Comparison of ENCODE assay signal across 28 cellular contexts in the genomic region with DNA sequence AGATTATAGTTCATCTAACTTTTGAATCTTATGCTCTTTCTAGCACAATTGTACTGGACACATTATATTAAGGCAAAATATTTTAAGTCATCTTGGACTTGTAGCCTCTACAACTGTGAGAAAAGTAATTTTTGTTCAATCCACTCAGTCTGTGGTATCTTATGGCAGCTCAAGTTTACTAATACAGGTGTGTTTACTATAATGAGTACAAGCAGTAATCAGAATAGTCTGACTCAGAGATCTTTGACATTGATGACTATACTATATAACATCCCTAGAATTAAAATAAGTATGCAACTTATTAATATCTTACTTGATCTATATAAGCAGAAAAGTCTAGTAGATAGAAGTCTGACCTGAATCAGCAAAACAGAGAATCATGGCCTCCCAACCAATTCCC. TPM values are rescaled to one million over a fixed set of nuclear protein-coding genes. Genes with fewer than 3 reads are reported as not detected.
DNase-seq lines count a peak whose midpoint lies in the region; ATAC-seq, FAIRE-seq and TF ChIP-seq lines count a peak whose summit lies in the region.
"Had no signal": no experiment of that assay in that cellular context is flagged by ENCODE, and none has a peak within 500 bp of the region (broad histone marks: within the 10 kb centered on the region; RNA-seq: fewer than 3 reads in every experiment).

No MANE protein-coding gene starts in this region.

- no peaks in the 10 kb centered on the region for H3K9me3 Mint-ChIP-seq in GM23338
- H3K9me3 Mint-ChIP-seq in natural killer cell treated with Interleukin-12 subunit alpha and Interleukin-12 subunit beta and Interleukin-15 and Interleukin-18, amount 100 ng/mL, for 72 hours = no peaks in the 10 kb centered on the region
- H3K9me3 Mint-ChIP-seq: CD8-positive, alpha-beta T cell had no signal

- in situ Hi-C loops in K562 (cut with MboI) = no loop called here

- H3K4me3 ChIP-seq in GM23338 = peak overlapping the region; percentile 75
- H3K4me3 ChIP-seq in HUES48 (ENCODE audit: low read depth, low read length) = peak overlapping the region; percentile 78; the same call in 1 of the 2 replicates
- H3K4me3 ChIP-seq in K562 = no peak overlapping the region
- no peak overlapping the region for H3K4me3 ChIP-seq in gastroesophageal sphincter
- H3K4me3 ChIP-seq: GM12878, SJSA1 had no signal

- H3F3A ChIP-seq in GM23338 (replicated peaks; ENCODE audit: low read depth) = peaks cover 3% of the 10 kb centered on the region; the same call in 1 of the 2 replicates

- H3K4me2 ChIP-seq in GM23338 (peak overlapping the region; percentile 85), K562 (ENCODE audit: insufficient read depth, low read length) (peak overlapping the region; percentile 64; the same call in 1 of the 2 replicates)

- no peaks in the 10 kb centered on the region for H3K36me3 ChIP-seq in GM23338 (ENCODE audit: insufficient read depth)
- H3K36me3 ChIP-seq in HUES48 (ENCODE audit: control insufficient read depth, insufficient read depth, low read length) = no peaks in the 10 kb centered on the region
- H3K36me3 ChIP-seq in K562 (ENCODE audit: control insufficient read depth, insufficient read depth, low read length) = no peaks in the 10 kb centered on the region
- no peaks in the 10 kb centered on the region for H3K36me3 ChIP-seq in gastroesophageal sphincter
- H3K36me3 ChIP-seq: SJSA1 had no signal

- no peaks in the 10 kb centered on the region for H3K36me3 Mint-ChIP-seq in GM23338 (ENCODE audit: low read depth)
- H3K36me3 Mint-ChIP-seq in natural killer cell treated with Interleukin-12 subunit alpha and Interleukin-12 subunit beta and Interleukin-15 and Interleukin-18, amount 100 ng/mL, for 72 hours = peaks cover 8% of the 10 kb centered on the region
- H3K36me3 Mint-ChIP-seq: CD8-positive, alpha-beta T cell; IgD-negative memory B cell had no signal

- no peaks in the 10 kb centered on the region for H3K9me2 ChIP-seq in GM23338 (ENCODE audit: insufficient read depth)

- no TSS peak for BruUV-seq in K562 (replicated peaks; lab: Mats Ljungman, UMichigan)

- no peak overlapping the region for H3K27ac Mint-ChIP-seq in GM23338
- peak overlapping the region in 1 of 2 donors; percentile 30 for H3K27ac Mint-ChIP-seq in natural killer cell treated with Interleukin-12 subunit alpha and Interleukin-12 subunit beta and Interleukin-15 and Interleukin-18, amount 100 ng/mL, for 72 hours
- H3K27ac Mint-ChIP-seq: B cell; CD8-positive, alpha-beta T cell; IgD-negative memory B cell had no signal

- H3K27me3 ChIP-seq in GM23338 (ENCODE audit: insufficient read depth) = peaks cover 19% of the 10 kb centered on the region; the same call in 1 of the 2 replicates
- peaks cover 13% of the 10 kb centered on the region for H3K27me3 ChIP-seq in HUES48 (ENCODE audit: control insufficient read depth, insufficient read depth, low read length)
- H3K27me3 ChIP-seq in K562 (ENCODE audit: control insufficient read depth in 2 of 2, insufficient read depth in 2 of 2, low read length in 2 of 2) = no peaks in the 10 kb centered on the region
- peaks cover 82% of the 10 kb centered on the region for H3K27me3 ChIP-seq in gastroesophageal sphincter
- H3K27me3 ChIP-seq: SJSA1 had no signal

- H3K79me2 ChIP-seq in GM23338 (replicated peaks; ENCODE audit: insufficient read depth) = no peaks in the 10 kb centered on the region
- H3K79me2 ChIP-seq in K562 (ENCODE audit: control insufficient read depth, insufficient read depth, low read length) = no peaks in the 10 kb centered on the region

- no peak for TF ChIP-seq POLR2A in K562 (conservative IDR thresholded peaks at IDR 0.05)
- no peak for TF ChIP-seq POLR2A in gastroesophageal sphincter (IDR thresholded peaks at IDR 0.05)

- peaks cover 16% of the 10 kb centered on the region for H3K27me3 Mint-ChIP-seq in GM23338 (ENCODE audit: insufficient read depth, low read depth, poor library complexity)
- peaks cover 0 to 9% of the 10 kb centered on the region in 2 donors for H3K27me3 Mint-ChIP-seq in natural killer cell treated with Interleukin-12 subunit alpha and Interleukin-12 subunit beta and Interleukin-15 and Interleukin-18, amount 100 ng/mL, for 72 hours

- CTCF ChIA-PET in K562 (lab: Yijun Ruan, JAX; ENCODE audit: low intra/inter-chr PET ratio) = interaction anchor here (0.6 kb wide), 1 partner anchor 18 kb away, joined by 3 read pairs; no protein-coding TSS in a partner anchor

- no peak for TF ChIP-seq EP300 in K562 (IDR thresholded peaks at IDR 0.05; ENCODE audit: low read length)
- TF ChIP-seq EP300 in gastroesophageal sphincter (IDR thresholded peaks at IDR 0.05) = no peak

- H3K9me3 ChIP-seq in HUES48 (ENCODE audit: control insufficient read depth, insufficient read depth, low read length) = no peaks in the 10 kb centered on the region
- H3K9me3 ChIP-seq in K562 (replicated peaks; ENCODE audit: control insufficient read depth, insufficient read depth, low read depth, low read length) = no peaks in the 10 kb centered on the region
- H3K9me3 ChIP-seq in gastroesophageal sphincter = no peaks in the 10 kb centered on the region

- no peak for DNase-seq in GM23338 (ENCODE audit: low spot score)
- no peak for DNase-seq in K562 (ENCODE audit: extremely low read depth in 1 of 4, low spot score in 3 of 4)
- DNase-seq in natural killer cell treated with Interleukin-12 subunit alpha and Interleukin-12 subunit beta and Interleukin-15 and Interleukin-18, amount 100 ng/mL, for 72 hours (ENCODE audit: low spot score) = no peak
- DNase-seq in NCI-H1417 treated with DMSO at 0.1 percent for 48 hours (lab: John Stamatoyannopoulos, UW) = no peak
- DNase-seq: CD8-positive, alpha-beta T cell; DMS 273 treated with DMSO at 0.1 percent for 48 hours; DMS79; EL; GDM1; NCI-H1092; NCI-H1436; NCI-H187; NCI-H2081 treated with DMSO at 0.1 percent for 48 hours; NCI-H2171; NCI-H226; NCI-H510A; NCI-H69; Right ventricle myocardium superior; RPMI8226 had no signal

- no peaks in the 10 kb centered on the region for H3K9me1 ChIP-seq in K562 (ENCODE audit: control insufficient read depth, insufficient read depth, low read length)

- H3K4me1 ChIP-seq in GM23338 (ENCODE audit: insufficient read depth) (peaks cover 14% of the 10 kb centered on the region), HUES48 (ENCODE audit: control insufficient read depth, insufficient read depth, low read length) (peaks cover 6% of the 10 kb centered on the region; the same call in 1 of the 2 replicates), K562 (replicated peaks in 1 of 2; ENCODE audit: control insufficient read depth in 2 of 2, insufficient read depth in 2 of 2, low read length in 2 of 2) (peaks cover 6 to 8% of the 10 kb centered on the region in 2 experiments; a peak in 3 of 5 replicates), gastroesophageal sphincter (no peaks in the 10 kb centered on the region)
- H3K4me1 ChIP-seq: SJSA1 had no signal

- H3K4me1 Mint-ChIP-seq in GM23338 = peaks cover 15% of the 10 kb centered on the region; the same call in 2 of the 3 replicates
- H3K4me1 Mint-ChIP-seq in natural killer cell treated with Interleukin-12 subunit alpha and Interleukin-12 subunit beta and Interleukin-15 and Interleukin-18, amount 100 ng/mL, for 72 hours (ENCODE audit: low read depth in 2 of 2) = peaks cover 21 to 26% of the 10 kb centered on the region in 2 donors

- POLR2A ChIA-PET in K562 (lab: Yijun Ruan, JAX) = interaction anchor here (0.7 to 2.2 kb wide), 9 partner anchors 11 to 630 kb away, joined by 3 to 9 read pairs (median 4); no protein-coding TSS in a partner anchor

- intact Hi-C loops in K562 (cut with micrococcal nuclease) = no loop called here

- peak overlapping the region; percentile 85; the same call in 1 of the 3 replicates for H3K4me3 Mint-ChIP-seq in GM23338
- peak overlapping the region; percentile 74 for H3K4me3 Mint-ChIP-seq in natural killer cell treated with Interleukin-12 subunit alpha and Interleukin-12 subunit beta and Interleukin-15 and Interleukin-18, amount 100 ng/mL, for 72 hours
- H3K4me3 Mint-ChIP-seq: B cell; CD8-positive, alpha-beta T cell had no signal

- H3K27ac ChIP-seq in GM23338 (ENCODE audit: low read depth) = no peak overlapping the region
- no peak overlapping the region for H3K27ac ChIP-seq in HUES48 (ENCODE audit: low read depth, low read length)
- no peak overlapping the region for H3K27ac ChIP-seq in K562 (ENCODE audit: extremely low read depth, low read depth, low read length)
- H3K27ac ChIP-seq in gastroesophageal sphincter = no peak overlapping the region
- H3K27ac ChIP-seq: C4-2B, SJSA1 had no signal

- FAIRE-seq in K562 (lab: Jason Lieb, UNC) = no peak
- FAIRE-seq: GM12878 had no signal

- no peak for TF ChIP-seq RAD21 in K562 (CRISPR knock-in tag; conservative IDR thresholded peaks at IDR 0.05 in 1 of 2, IDR thresholded peaks at IDR 0.05 in 1 of 2)

- ATAC-seq in GM23338 (no peak), K562 (no peak), gastroesophageal sphincter (no peak), GM18520 (IDR thresholded peaks at IDR 0.05; ENCODE audit: unreplicated experiment) (no peak)
- ATAC-seq in natural killer cell treated with Interleukin-12 subunit alpha and Interleukin-12 subunit beta and Interleukin-15 and Interleukin-18, amount 100 ng/mL, for 72 hours = peak in 1 of 2 donors; percentile 28
- ATAC-seq: HCT116 had no signal

- TF ChIP-seq CTCF in GM23338 (conservative IDR thresholded peaks at IDR 0.05; ENCODE audit: low read depth in 2 of 2) (no peak), K562 (IDR thresholded peaks at IDR 0.05 in 2 of 3, conservative IDR thresholded peaks at IDR 0.05 in 1 of 3; ENCODE audit: insufficient read depth in 2 of 3, low read depth in 1 of 3, low read length in 3 of 3) (no peak), gastroesophageal sphincter (IDR thresholded peaks at IDR 0.05) (no peak)

- H3K9ac ChIP-seq in HUES48 (ENCODE audit: low read depth, low read length) (no peak overlapping the region), K562 (ENCODE audit: insufficient read depth in 1 of 2, low read depth in 2 of 2, low read length in 2 of 2) (peak overlapping the region in 1 of 2 experiments; percentile 41; a peak in 1 of 4 replicates)

- H2AFZ ChIP-seq in GM23338 (no peak overlapping the region), K562 (ENCODE audit: low read depth, low read length) (peak overlapping the region; percentile 84)

- H4K20me1 ChIP-seq in GM23338 (replicated peaks; ENCODE audit: insufficient read depth) (no peaks in the 10 kb centered on the region), K562 (replicated peaks; ENCODE audit: control insufficient read depth, insufficient read depth, low read length) (no peaks in the 10 kb centered on the region)

RNA-seq across cellular contexts. Expression of gene PRSS16, which starts 40.7 kb away (rescaled TPM):
- 11.8 and 13.8 TPM in 2 replicates for total RNA-seq in GM23338 (2014; rRNA removed; shearing (Covaris generic))
- polyA plus RNA-seq in GM23338 (2016; fragmentation: Nextera tagmentation; extraction: Ambion mirVana) = 8.7 and 13.8 TPM in 2 replicates
- 14.9 and 15.6 TPM in 2 replicates for total RNA-seq in K562 (2011; cell fraction: chromatin; rRNA removed; ENCODE audit: low replicate concordance)
- 14.3 and 15.8 TPM in 2 replicates for total RNA-seq in K562 (2011; cell fraction: nucleolus; rRNA removed)
- 19.4 and 34.7 TPM in 2 replicates for total RNA-seq in K562 (2011; cell fraction: nucleoplasm; rRNA removed)
- 4.9 and 7.5 TPM in 2 replicates for total RNA-seq in K562 (2014; rRNA removed)
- total RNA-seq in K562 (2014; rRNA removed; fragmentation: Illumina TruSeq; extraction: Trizol) = 2.8 and 4.5 TPM in 2 replicates
- 4.6 and 5.7 TPM in 2 replicates for total RNA-seq in K562 (2015; rRNA removed; fragmentation: Illumina TruSeq; extraction: Trizol)
- total RNA-seq in K562 (2021) = 12.1 and 12.7 TPM in 2 replicates
- 19.3 and 29.6 TPM in 2 replicates for polyA plus RNA-seq in K562 (2011; rRNA removed)
- 32.3 and 43.3 TPM in 2 replicates for polyA plus RNA-seq in K562 (2011; cell fraction: cytosol; rRNA removed)
- polyA plus RNA-seq in K562 (2011; cell fraction: nucleus; rRNA removed) = 50.1 and 60.0 TPM in 2 replicates
- polyA plus RNA-seq in K562 (2012) = 15.6 and 44.4 TPM in 2 replicates
- 13.1 and 17.4 TPM in 2 replicates for polyA plus RNA-seq in K562 (2014; fragmentation: Illumina TruSeq; extraction: Trizol)
- 10 to 100 TPM; 12.0 to 13.5 TPM for polyA plus RNA-seq in K562 (2014; fragmentation: Nextera tagmentation; extraction: Ambion mirVana)
- polyA plus RNA-seq in K562 (2014; rRNA removed) = 21.3 and 21.8 TPM in 2 replicates
- 9.2 and 12.7 TPM in 2 replicates for polyA minus RNA-seq in K562 (2011; rRNA and poly(A)+ RNA removed)
- 5.9 and 6.6 TPM in 2 replicates for polyA minus RNA-seq in K562 (2011; cell fraction: cytosol; rRNA and poly(A)+ RNA removed)
- 9.0 and 19.1 TPM in 2 replicates for polyA minus RNA-seq in K562 (2011; cell fraction: nucleus; rRNA and poly(A)+ RNA removed)
- not detected for total RNA-seq in natural killer cell treated with Interleukin-12 subunit alpha and Interleukin-12 subunit beta and Interleukin-15 and Interleukin-18, amount 100 ng/mL, for 72 hours
- total RNA-seq in gastroesophageal sphincter = 1 to 10 TPM in 1 of 4 donors, not detected in 3; 2.3 TPM
- total RNA-seq: Right ventricle myocardium superior, SJSA1 had no signal

Comparison
In these comparisons a context has a peak if more than half of its experiments do, and no peak if none do; other contexts are left out.
1. H3K4me3 ChIP-seq: peak in GM23338 (single experiment) and HUES48 (single experiment); none in K562 (single experiment) and gastroesophageal sphincter (0 of 2).